ENCODE assay signal across 2 cellular contexts in genomic region chr4:8222609-8223391, GRCh38.
A peak's percentile ranks its signal among the peaks of the same experiment; 100 is the strongest.
TF ChIP-seq lines count a peak whose summit lies in the region.

No MANE protein-coding gene starts in this region.

TF ChIP-seq in HepG2, 621 proteins besides CTCF, POLR2A, EP300 and RAD21 (continued from another document):
- TF ChIP-seq MAFK (conservative IDR thresholded peaks at IDR 0.05 in 1 of 2, IDR thresholded peaks at IDR 0.05 in 1 of 2; ENCODE audit: low read length in 2 of 2) = peak; percentile 97 to 99
- no peak for TF ChIP-seq REST (IDR thresholded peaks at IDR 0.05; ENCODE audit: borderline replicate concordance in 1 of 2, low read depth in 1 of 2, low read length in 2 of 2)
- no peak for TF ChIP-seq U2AF2 (IDR thresholded peaks at IDR 0.05; ENCODE audit: low read depth, low read length)
- TF ChIP-seq, protein P1, sequence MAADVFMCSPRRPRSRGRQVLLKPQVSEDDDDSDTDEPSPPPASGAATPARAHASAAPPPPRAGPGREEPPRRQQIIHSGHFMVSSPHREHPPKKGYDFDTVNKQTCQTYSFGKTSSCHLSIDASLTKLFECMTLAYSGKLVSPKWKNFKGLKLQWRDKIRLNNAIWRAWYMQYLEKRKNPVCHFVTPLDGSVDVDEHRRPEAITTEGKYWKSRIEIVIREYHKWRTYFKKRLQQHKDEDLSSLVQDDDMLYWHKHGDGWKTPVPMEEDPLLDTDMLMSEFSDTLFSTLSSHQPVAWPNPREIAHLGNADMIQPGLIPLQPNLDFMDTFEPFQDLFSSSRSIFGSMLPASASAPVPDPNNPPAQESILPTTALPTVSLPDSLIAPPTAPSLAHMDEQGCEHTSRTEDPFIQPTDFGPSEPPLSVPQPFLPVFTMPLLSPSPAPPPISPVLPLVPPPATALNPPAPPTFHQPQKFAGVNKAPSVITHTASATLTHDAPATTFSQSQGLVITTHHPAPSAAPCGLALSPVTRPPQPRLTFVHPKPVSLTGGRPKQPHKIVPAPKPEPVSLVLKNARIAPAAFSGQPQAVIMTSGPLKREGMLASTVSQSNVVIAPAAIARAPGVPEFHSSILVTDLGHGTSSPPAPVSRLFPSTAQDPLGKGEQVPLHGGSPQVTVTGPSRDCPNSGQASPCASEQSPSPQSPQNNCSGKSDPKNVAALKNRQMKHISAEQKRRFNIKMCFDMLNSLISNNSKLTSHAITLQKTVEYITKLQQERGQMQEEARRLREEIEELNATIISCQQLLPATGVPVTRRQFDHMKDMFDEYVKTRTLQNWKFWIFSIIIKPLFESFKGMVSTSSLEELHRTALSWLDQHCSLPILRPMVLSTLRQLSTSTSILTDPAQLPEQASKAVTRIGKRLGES (CRISPR knock-in tag; IDR thresholded peaks at IDR 0.05; ENCODE audit: borderline replicate concordance) = no peak
- no peak for TF ChIP-seq ZBTB7B (CRISPR knock-in tag; IDR thresholded peaks at IDR 0.05)
- TF ChIP-seq TEF (CRISPR knock-in tag; IDR thresholded peaks at IDR 0.05) = no peak

TF ChIP-seq in K562, 482 proteins besides CTCF, POLR2A, EP300 and RAD21 (continued from another document):
- no peak for TF ChIP-seq HMGXB4 (CRISPR knock-in tag; IDR thresholded peaks at IDR 0.05)
- peak; percentile 97 for TF ChIP-seq MAFF (IDR thresholded peaks at IDR 0.05; ENCODE audit: low read length)
- no peak for TF ChIP-seq ARNT (IDR thresholded peaks at IDR 0.05)
- TF ChIP-seq, protein P2, sequence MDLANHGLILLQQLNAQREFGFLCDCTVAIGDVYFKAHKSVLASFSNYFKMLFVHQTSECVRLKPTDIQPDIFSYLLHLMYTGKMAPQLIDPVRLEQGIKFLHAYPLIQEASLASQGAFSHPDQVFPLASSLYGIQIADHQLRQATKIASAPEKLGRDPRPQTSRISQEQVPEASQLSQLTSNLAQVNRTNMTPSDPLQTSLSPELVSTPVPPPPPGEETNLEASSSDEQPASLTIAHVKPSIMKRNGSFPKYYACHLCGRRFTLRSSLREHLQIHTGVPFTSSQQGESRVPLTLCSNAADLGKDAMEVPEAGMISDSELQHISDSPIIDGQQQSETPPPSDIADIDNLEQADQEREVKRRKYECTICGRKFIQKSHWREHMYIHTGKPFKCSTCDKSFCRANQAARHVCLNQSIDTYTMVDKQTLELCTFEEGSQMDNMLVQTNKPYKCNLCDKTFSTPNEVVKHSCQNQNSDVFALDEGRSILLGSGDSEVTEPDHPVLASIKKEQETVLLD (IDR thresholded peaks at IDR 0.05) = no peak
- no peak for TF ChIP-seq ZBTB1 (CRISPR knock-in tag; IDR thresholded peaks at IDR 0.05; ENCODE audit: borderline replicate concordance, low read depth)
- TF ChIP-seq MAFK (IDR thresholded peaks at IDR 0.05; ENCODE audit: low read length) = peak; percentile 97
- TF ChIP-seq NR0B1 (IDR thresholded peaks at IDR 0.05; ENCODE audit: partially characterized antibody) = no peak
- TF ChIP-seq ZNF408 (CRISPR knock-in tag; IDR thresholded peaks at IDR 0.05; ENCODE audit: low read depth) = no peak
- TF ChIP-seq HEY1 (CRISPR knock-in tag; IDR thresholded peaks at IDR 0.05; ENCODE audit: borderline replicate concordance) = no peak
- no peak for TF ChIP-seq TFE3 (CRISPR knock-in tag; IDR thresholded peaks at IDR 0.05)
- TF ChIP-seq ZNF589 (CRISPR knock-in tag; IDR thresholded peaks at IDR 0.05; ENCODE audit: low read depth) = no peak
- TF ChIP-seq PYGO2 (tag; IDR thresholded peaks at IDR 0.05) = no peak
- TF ChIP-seq ZNF316 (IDR thresholded peaks at IDR 0.05) = peak; percentile 97
- TF ChIP-seq HDAC3 (IDR thresholded peaks at IDR 0.05; ENCODE audit: borderline replicate concordance, partially characterized antibody) = no peak
